Comparison of ENCODE assay signal across 8 cellular contexts in genomic region chr13:113297370-113297871, GRCh38. TPM values are rescaled to one million over a fixed set of nuclear protein-coding genes. Genes with fewer than 3 reads are reported as not detected.
DNase-seq lines count a peak whose midpoint lies in the region; ATAC-seq and TF ChIP-seq lines count a peak whose summit lies in the region.

No MANE protein-coding gene starts in this region.

- H3K27ac ChIP-seq in ACC112 (ENCODE audit: low read depth, low read length) (peak overlapping the region; percentile 75), VCaP (peak overlapping the region; percentile 41), muscle layer of duodenum (ENCODE audit: low read length) (peak overlapping the region; percentile 30)

- H2AFZ ChIP-seq in ACC112 (ENCODE audit: low read length, unreplicated experiment) = peak overlapping the region; percentile 58

- H3K4me3 Mint-ChIP-seq in chondrocyte (ENCODE audit: unreplicated experiment) = peak overlapping the region; percentile 96

- DNase-seq in chondrocyte (ENCODE audit: low spot score) (no peak), NCI-H1092 (lab: John Stamatoyannopoulos, UW) (no peak)
- DNase-seq in stimulated activated naive CD4-positive, alpha-beta T cell (lab: John Stamatoyannopoulos, UW) = peak; percentile 26 to 80 (median 58)

- H3K27me3 ChIP-seq in ACC112 (ENCODE audit: insufficient read depth, low read length) (no peaks in the 10 kb centered on the region), muscle layer of duodenum (ENCODE audit: low read depth, low read length) (no peaks in the 10 kb centered on the region)

- ATAC-seq in GM18907 (IDR thresholded peaks at IDR 0.05; ENCODE audit: unreplicated experiment) (peak; percentile 47), HG03159 (IDR thresholded peaks at IDR 0.05; ENCODE audit: unreplicated experiment) (peak; percentile 43)

- H3K4me1 Mint-ChIP-seq in chondrocyte (ENCODE audit: low read depth) = peaks cover 30% of the 10 kb centered on the region

- H3K27ac Mint-ChIP-seq in chondrocyte (ENCODE audit: unreplicated experiment) = peak overlapping the region; percentile 98

- H3K4me3 ChIP-seq in ACC112 (ENCODE audit: low read depth, low read length) (peak overlapping the region; percentile 90), muscle layer of duodenum (ENCODE audit: low read depth in 1 of 2, low read length in 2 of 2) (peak overlapping the region; percentile 81 to 96)

- H3K36me3 ChIP-seq in ACC112 (ENCODE audit: insufficient read depth, low read length) (no peaks in the 10 kb centered on the region), muscle layer of duodenum (ENCODE audit: control insufficient read depth in 1 of 2, insufficient read depth in 2 of 2, low read length in 2 of 2) (no peaks in the 10 kb centered on the region)

- TF ChIP-seq CTCF in VCaP (conservative IDR thresholded peaks at IDR 0.05) = no peak
- no peak for TF ChIP-seq CTCF in chondrocyte (IDR thresholded peaks at IDR 0.05)

- no peaks in the 10 kb centered on the region for H3K9me3 ChIP-seq in muscle layer of duodenum (ENCODE audit: control insufficient read depth in 1 of 2, low read length in 2 of 2)

- H3K4me1 ChIP-seq in ACC112 (ENCODE audit: control insufficient read depth, insufficient read depth, low read length, unreplicated experiment) (no peaks in the 10 kb centered on the region), muscle layer of duodenum (ENCODE audit: control insufficient read depth in 1 of 2, insufficient read depth in 2 of 2, low read length in 2 of 2) (peaks cover 5 to 26% of the 10 kb centered on the region in 2 donors)

- H3K79me2 ChIP-seq in ACC112 (ENCODE audit: control insufficient read depth, insufficient read depth, low read length, unreplicated experiment) = peaks cover 55% of the 10 kb centered on the region

- peaks cover 6% of the 10 kb centered on the region for H3K36me3 Mint-ChIP-seq in chondrocyte (ENCODE audit: low read depth)

- no peaks in the 10 kb centered on the region for H3K27me3 Mint-ChIP-seq in chondrocyte (ENCODE audit: low read depth)

- no peaks in the 10 kb centered on the region for H3K9me3 Mint-ChIP-seq in chondrocyte (ENCODE audit: low read depth)

RNA-seq across cellular contexts. Expression of gene LAMP1, which starts 0.4 kb away (rescaled TPM):
- 329 to 361 TPM (median 332 TPM) in 3 replicates for total RNA-seq in chondrocyte

Comparison
In these comparisons a context has a peak if more than half of its experiments do, and no peak if none do; other contexts are left out.
1. DNase-seq: peak in stimulated activated naive CD4-positive, alpha-beta T cell (6 of 6); none in chondrocyte (single experiment) and NCI-H1092 (single experiment).
2. Peak in every context shown above with its lines, with median percentiles within 50 percentile points of each other: H3K27ac ChIP-seq.